In the genomic region with DNA sequence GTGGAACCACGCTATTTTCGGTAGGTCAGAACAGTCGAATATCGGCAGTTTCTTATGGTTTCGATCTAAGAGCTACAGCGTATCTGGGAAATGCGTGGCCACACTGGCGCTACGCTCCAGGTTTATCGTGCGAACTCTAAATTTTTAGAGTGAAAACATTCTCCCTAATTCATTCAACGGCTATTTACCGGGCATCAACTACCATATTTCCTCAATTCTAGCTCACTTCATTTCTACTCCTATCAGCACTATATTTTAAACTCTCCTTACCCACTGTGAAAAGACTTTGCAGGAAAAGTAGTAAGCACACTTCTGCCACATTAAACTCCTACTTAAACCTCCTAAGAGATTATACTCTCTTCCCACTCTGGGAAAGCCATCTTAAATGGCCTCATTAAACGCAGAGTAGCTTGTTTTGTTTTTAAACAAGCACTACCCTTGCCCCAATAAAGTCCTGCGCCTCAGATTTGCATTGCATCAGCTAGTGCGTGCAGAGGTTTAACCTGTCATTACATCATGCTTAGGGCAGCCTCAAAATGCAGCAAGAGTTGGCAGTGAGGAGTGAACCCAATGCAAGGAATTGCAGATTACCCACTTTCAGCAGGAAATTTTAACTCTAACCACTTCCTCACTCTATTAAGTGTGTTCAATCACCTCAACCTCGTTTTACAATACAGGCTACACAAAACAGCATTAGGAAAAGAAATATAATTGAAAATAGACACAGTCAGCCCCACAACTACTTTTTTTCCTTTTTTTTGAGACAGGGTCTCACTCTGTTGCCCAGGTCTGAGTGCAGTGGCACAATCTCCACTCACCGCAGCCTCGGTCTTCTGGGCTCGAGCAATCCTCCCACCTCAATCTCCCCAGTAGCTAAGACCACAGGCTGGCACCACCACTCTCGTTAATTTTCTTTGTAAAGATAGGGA, we compare ENCODE assay signal across 1 cellular context.
TF ChIP-seq lines count a peak whose summit lies in the region.

No MANE protein-coding gene starts in this region.

TF ChIP-seq in HepG2, 621 proteins besides CTCF, POLR2A, EP300 and RAD21 (continued from another document and continues in another):
- TF ChIP-seq, protein P1, sequence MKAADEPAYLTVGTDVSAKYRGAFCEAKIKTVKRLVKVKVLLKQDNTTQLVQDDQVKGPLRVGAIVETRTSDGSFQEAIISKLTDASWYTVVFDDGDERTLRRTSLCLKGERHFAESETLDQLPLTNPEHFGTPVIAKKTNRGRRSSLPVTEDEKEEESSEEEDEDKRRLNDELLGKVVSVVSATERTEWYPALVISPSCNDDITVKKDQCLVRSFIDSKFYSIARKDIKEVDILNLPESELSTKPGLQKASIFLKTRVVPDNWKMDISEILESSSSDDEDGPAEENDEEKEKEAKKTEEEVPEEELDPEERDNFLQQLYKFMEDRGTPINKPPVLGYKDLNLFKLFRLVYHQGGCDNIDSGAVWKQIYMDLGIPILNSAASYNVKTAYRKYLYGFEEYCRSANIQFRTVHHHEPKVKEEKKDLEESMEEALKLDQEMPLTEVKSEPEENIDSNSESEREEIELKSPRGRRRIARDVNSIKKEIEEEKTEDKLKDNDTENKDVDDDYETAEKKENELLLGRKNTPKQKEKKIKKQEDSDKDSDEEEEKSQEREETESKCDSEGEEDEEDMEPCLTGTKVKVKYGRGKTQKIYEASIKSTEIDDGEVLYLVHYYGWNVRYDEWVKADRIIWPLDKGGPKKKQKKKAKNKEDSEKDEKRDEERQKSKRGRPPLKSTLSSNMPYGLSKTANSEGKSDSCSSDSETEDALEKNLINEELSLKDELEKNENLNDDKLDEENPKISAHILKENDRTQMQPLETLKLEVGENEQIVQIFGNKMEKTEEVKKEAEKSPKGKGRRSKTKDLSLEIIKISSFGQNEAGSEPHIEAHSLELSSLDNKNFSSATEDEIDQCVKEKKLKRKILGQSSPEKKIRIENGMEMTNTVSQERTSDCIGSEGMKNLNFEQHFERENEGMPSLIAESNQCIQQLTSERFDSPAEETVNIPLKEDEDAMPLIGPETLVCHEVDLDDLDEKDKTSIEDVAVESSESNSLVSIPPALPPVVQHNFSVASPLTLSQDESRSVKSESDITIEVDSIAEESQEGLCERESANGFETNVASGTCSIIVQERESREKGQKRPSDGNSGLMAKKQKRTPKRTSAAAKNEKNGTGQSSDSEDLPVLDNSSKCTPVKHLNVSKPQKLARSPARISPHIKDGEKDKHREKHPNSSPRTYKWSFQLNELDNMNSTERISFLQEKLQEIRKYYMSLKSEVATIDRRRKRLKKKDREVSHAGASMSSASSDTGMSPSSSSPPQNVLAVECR (CRISPR knock-in tag; IDR thresholded peaks at IDR 0.05; ENCODE audit: borderline replicate concordance), result no peak; the same call in 1 of the 2 replicates
- TF ChIP-seq GTF3A (CRISPR knock-in tag; conservative IDR thresholded peaks at IDR 0.05), result no peak
- no peak for TF ChIP-seq ZNF660 (CRISPR knock-in tag; IDR thresholded peaks at IDR 0.05; ENCODE audit: borderline replicate concordance, low read depth)
- no peak for TF ChIP-seq ZNF501 (CRISPR knock-in tag; IDR thresholded peaks at IDR 0.05)
- no peak for TF ChIP-seq SRSF4 (IDR thresholded peaks at IDR 0.05; ENCODE audit: low read depth, low read length, poor library complexity, severe bottlenecking)
- TF ChIP-seq, protein P2, sequence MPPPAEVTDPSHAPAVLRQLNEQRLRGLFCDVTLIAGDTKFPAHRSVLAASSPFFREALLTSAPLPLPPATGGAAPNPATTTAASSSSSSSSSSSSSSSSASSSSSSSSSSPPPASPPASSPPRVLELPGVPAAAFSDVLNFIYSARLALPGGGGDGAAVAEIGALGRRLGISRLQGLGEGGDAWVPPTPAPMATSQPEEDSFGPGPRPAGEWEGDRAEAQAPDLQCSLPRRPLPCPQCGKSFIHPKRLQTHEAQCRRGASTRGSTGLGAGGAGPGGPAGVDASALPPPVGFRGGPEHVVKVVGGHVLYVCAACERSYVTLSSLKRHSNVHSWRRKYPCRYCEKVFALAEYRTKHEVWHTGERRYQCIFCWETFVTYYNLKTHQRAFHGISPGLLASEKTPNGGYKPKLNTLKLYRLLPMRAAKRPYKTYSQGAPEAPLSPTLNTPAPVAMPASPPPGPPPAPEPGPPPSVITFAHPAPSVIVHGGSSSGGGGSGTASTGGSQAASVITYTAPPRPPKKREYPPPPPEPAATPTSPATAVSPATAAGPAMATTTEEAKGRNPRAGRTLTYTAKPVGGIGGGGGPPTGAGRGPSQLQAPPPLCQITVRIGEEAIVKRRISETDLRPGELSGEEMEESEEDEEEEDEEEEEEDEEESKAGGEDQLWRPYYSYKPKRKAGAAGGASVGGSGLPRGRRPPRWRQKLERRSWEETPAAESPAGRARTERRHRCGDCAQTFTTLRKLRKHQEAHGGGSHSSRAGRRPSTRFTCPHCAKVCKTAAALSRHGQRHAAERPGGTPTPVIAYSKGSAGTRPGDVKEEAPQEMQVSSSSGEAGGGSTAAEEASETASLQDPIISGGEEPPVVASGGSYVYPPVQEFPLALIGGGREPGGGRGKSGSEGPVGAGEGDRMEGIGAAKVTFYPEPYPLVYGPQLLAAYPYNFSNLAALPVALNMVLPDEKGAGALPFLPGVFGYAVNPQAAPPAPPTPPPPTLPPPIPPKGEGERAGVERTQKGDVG (CRISPR knock-in tag; IDR thresholded peaks at IDR 0.05; ENCODE audit: borderline replicate concordance), result no peak
- TF ChIP-seq ZBTB3 (CRISPR knock-in tag; IDR thresholded peaks at IDR 0.05; ENCODE audit: borderline replicate concordance, low read depth), result no peak
- TF ChIP-seq REPIN1 (CRISPR knock-in tag; IDR thresholded peaks at IDR 0.05; ENCODE audit: borderline replicate concordance, low read depth), result no peak; the same call in 1 of the 2 replicates
- no peak for TF ChIP-seq MIXL1 (CRISPR knock-in tag; IDR thresholded peaks at IDR 0.05)
- TF ChIP-seq HIVEP1 (CRISPR knock-in tag; IDR thresholded peaks at IDR 0.05), result no peak
- TF ChIP-seq, protein P3, sequence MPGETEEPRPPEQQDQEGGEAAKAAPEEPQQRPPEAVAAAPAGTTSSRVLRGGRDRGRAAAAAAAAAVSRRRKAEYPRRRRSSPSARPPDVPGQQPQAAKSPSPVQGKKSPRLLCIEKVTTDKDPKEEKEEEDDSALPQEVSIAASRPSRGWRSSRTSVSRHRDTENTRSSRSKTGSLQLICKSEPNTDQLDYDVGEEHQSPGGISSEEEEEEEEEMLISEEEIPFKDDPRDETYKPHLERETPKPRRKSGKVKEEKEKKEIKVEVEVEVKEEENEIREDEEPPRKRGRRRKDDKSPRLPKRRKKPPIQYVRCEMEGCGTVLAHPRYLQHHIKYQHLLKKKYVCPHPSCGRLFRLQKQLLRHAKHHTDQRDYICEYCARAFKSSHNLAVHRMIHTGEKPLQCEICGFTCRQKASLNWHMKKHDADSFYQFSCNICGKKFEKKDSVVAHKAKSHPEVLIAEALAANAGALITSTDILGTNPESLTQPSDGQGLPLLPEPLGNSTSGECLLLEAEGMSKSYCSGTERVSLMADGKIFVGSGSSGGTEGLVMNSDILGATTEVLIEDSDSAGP (CRISPR knock-in tag; IDR thresholded peaks at IDR 0.05; ENCODE audit: borderline replicate concordance), result no peak; the same call in 1 of the 2 replicates
- no peak for TF ChIP-seq PCBP1 (IDR thresholded peaks at IDR 0.05; ENCODE audit: borderline replicate concordance, low read depth, low read length)
- TF ChIP-seq HES4 (CRISPR knock-in tag; IDR thresholded peaks at IDR 0.05; ENCODE audit: borderline replicate concordance), result no peak
- no peak for TF ChIP-seq AGO2 (optimal IDR thresholded peaks at IDR 0.05; ENCODE audit: low read depth, low read length)
- no peak for TF ChIP-seq ZSCAN29 (CRISPR knock-in tag; conservative IDR thresholded peaks at IDR 0.05)
- TF ChIP-seq, protein P4, sequence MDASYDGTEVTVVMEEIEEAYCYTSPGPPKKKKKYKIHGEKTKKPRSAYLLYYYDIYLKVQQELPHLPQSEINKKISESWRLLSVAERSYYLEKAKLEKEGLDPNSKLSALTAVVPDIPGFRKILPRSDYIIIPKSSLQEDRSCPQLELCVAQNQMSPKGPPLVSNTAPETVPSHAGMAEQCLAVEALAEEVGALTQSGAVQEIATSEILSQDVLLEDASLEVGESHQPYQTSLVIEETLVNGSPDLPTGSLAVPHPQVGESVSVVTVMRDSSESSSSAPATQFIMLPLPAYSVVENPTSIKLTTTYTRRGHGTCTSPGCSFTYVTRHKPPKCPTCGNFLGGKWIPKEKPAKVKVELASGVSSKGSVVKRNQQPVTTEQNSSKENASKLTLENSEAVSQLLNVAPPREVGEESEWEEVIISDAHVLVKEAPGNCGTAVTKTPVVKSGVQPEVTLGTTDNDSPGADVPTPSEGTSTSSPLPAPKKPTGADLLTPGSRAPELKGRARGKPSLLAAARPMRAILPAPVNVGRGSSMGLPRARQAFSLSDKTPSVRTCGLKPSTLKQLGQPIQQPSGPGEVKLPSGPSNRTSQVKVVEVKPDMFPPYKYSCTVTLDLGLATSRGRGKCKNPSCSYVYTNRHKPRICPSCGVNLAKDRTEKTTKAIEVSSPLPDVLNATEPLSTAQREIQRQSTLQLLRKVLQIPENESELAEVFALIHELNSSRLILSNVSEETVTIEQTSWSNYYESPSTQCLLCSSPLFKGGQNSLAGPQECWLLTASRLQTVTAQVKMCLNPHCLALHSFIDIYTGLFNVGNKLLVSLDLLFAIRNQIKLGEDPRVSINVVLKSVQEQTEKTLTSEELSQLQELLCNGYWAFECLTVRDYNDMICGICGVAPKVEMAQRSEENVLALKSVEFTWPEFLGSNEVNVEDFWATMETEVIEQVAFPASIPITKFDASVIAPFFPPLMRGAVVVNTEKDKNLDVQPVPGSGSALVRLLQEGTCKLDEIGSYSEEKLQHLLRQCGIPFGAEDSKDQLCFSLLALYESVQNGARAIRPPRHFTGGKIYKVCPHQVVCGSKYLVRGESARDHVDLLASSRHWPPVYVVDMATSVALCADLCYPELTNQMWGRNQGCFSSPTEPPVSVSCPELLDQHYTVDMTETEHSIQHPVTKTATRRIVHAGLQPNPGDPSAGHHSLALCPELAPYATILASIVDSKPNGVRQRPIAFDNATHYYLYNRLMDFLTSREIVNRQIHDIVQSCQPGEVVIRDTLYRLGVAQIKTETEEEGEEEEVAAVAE (CRISPR knock-in tag; IDR thresholded peaks at IDR 0.05; ENCODE audit: borderline replicate concordance), result peak; percentile 58; the same call in 1 of the 2 replicates
- TF ChIP-seq, protein P5, sequence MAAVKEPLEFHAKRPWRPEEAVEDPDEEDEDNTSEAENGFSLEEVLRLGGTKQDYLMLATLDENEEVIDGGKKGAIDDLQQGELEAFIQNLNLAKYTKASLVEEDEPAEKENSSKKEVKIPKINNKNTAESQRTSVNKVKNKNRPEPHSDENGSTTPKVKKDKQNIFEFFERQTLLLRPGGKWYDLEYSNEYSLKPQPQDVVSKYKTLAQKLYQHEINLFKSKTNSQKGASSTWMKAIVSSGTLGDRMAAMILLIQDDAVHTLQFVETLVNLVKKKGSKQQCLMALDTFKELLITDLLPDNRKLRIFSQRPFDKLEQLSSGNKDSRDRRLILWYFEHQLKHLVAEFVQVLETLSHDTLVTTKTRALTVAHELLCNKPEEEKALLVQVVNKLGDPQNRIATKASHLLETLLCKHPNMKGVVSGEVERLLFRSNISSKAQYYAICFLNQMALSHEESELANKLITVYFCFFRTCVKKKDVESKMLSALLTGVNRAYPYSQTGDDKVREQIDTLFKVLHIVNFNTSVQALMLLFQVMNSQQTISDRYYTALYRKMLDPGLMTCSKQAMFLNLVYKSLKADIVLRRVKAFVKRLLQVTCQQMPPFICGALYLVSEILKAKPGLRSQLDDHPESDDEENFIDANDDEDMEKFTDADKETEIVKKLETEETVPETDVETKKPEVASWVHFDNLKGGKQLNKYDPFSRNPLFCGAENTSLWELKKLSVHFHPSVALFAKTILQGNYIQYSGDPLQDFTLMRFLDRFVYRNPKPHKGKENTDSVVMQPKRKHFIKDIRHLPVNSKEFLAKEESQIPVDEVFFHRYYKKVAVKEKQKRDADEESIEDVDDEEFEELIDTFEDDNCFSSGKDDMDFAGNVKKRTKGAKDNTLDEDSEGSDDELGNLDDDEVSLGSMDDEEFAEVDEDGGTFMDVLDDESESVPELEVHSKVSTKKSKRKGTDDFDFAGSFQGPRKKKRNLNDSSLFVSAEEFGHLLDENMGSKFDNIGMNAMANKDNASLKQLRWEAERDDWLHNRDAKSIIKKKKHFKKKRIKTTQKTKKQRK (IDR thresholded peaks at IDR 0.05; ENCODE audit: low read length), result no peak
- no peak for TF ChIP-seq EED (CRISPR knock-in tag; IDR thresholded peaks at IDR 0.05)
- peak; percentile 95 for TF ChIP-seq CEBPB (IDR thresholded peaks at IDR 0.05; ENCODE audit: borderline replicate concordance, low read depth, low read length)
- TF ChIP-seq ZNF772 (CRISPR knock-in tag; IDR thresholded peaks at IDR 0.05), result no peak
- TF ChIP-seq, protein P6, sequence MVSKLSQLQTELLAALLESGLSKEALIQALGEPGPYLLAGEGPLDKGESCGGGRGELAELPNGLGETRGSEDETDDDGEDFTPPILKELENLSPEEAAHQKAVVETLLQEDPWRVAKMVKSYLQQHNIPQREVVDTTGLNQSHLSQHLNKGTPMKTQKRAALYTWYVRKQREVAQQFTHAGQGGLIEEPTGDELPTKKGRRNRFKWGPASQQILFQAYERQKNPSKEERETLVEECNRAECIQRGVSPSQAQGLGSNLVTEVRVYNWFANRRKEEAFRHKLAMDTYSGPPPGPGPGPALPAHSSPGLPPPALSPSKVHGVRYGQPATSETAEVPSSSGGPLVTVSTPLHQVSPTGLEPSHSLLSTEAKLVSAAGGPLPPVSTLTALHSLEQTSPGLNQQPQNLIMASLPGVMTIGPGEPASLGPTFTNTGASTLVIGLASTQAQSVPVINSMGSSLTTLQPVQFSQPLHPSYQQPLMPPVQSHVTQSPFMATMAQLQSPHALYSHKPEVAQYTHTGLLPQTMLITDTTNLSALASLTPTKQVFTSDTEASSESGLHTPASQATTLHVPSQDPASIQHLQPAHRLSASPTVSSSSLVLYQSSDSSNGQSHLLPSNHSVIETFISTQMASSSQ (IDR thresholded peaks at IDR 0.05; ENCODE audit: low read depth), result no peak
- TF ChIP-seq, protein P6 (CRISPR knock-in tag; IDR thresholded peaks at IDR 0.05; ENCODE audit: borderline replicate concordance), result no peak
- TF ChIP-seq ZNF615 (CRISPR knock-in tag; IDR thresholded peaks at IDR 0.05; ENCODE audit: borderline replicate concordance), result no peak
- TF ChIP-seq RARG (CRISPR knock-in tag; IDR thresholded peaks at IDR 0.05; ENCODE audit: low read depth), result no peak
- 0 out of 2 replicates have a peak, but pooled peaks have one; percentile 12 for TF ChIP-seq ZNF33B (CRISPR knock-in tag; IDR thresholded peaks at IDR 0.05)
- TF ChIP-seq ZNF350 (CRISPR knock-in tag; IDR thresholded peaks at IDR 0.05; ENCODE audit: borderline replicate concordance, low read depth), result peak; percentile 39; the same call in 1 of the 2 replicates
- no peak for TF ChIP-seq FLYWCH1 (CRISPR knock-in tag; IDR thresholded peaks at IDR 0.05)
